Comparison of ENCODE assay signal across 8 cellular contexts in the genomic region with DNA sequence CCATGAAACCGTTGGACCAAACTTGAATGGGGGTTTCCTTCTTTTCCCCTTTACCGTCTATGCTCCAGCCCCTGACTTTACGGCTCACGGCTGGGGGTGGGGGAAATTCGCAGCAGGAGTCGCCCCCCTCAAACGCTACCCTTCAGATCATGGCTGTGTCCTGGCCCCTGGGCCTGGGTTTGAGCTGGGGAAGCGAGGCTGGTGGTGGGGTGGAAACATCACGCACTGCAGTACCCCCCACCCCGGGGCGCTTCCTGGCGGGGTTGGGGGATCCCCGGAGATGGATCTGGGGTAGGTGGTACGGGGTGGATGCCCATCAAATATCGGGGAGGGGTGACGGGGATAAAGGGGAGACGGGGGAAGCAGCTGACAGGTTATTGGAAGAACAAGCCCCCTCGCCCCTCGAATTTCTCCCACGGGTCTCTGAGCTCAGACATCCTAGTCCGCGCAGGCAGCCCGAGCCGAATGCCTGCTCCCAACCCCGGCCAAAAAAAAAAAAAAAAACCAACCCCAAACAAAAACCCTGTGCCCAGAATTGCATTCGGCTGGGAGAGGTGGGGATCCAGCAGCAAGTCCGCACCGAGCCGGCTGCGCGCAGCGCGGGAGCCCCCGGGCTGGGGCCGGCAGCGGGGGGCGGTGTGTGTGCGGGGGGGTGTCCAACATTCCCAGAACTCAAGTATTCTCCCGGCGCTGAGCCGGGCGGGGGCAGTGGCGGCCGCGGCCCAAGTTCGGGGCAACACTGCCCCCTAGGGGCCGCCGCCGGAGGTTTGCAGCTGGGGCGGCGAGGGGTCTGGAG. TPM values are rescaled to one million over a fixed set of nuclear protein-coding genes. Genes with fewer than 3 reads are reported as not detected.
DNase-seq lines count a peak whose midpoint lies in the region; ATAC-seq lines count a peak whose summit lies in the region.

No MANE protein-coding gene starts in this region.

- DNase-seq in COR-L47 (lab: John Stamatoyannopoulos, UW) (peak; percentile 77), Kasumi-1 (lab: John Stamatoyannopoulos, UW) (peak; percentile 62 to 72), SJSA1 (ENCODE audit: low read depth in 1 of 2, low spot score in 2 of 2) (peak; percentile 78 to 79), glomerular visceral epithelial cell (ENCODE audit: extremely low spot score) (peak; percentile 79), occipital lobe (lab: John Stamatoyannopoulos, UW) (peak; percentile 76)
- DNase-seq in activated naive CD4-positive, alpha-beta T cell treated with anti-CD3 and anti-CD28 coated beads, Interleukin-2, amount 50 U/mL, for 72 hours (ENCODE audit: low spot score in 2 of 2), result peak; percentile 78 to 85

- WGBS in thymus, result under 1% methylated on average over 51 of the region's 51 CpGs

- peak overlapping the region in 1 of 2 donors; percentile 79 for H3K27ac Mint-ChIP-seq in activated naive CD4-positive, alpha-beta T cell treated with anti-CD3 and anti-CD28 coated beads, Interleukin-2, amount 50 U/mL, for 72 hours

- H3K9me3 ChIP-seq in SJSA1 (replicated peaks) (no peaks in the 10 kb centered on the region), thymus (ENCODE audit: control insufficient read depth) (no peaks in the 10 kb centered on the region)

- ATAC-seq in GM21423 (IDR thresholded peaks at IDR 0.05; ENCODE audit: unreplicated experiment), result peak; percentile 68
- peak; percentile 71 to 79 for ATAC-seq in activated naive CD4-positive, alpha-beta T cell treated with anti-CD3 and anti-CD28 coated beads, Interleukin-2, amount 50 U/mL, for 72 hours

- H3K4me3 ChIP-seq in SJSA1 (peak overlapping the region; percentile 45), thymus (ENCODE audit: low read length) (peak overlapping the region; percentile 89)

- H3K27me3 ChIP-seq in SJSA1 (replicated peaks), result no peaks in the 10 kb centered on the region
- H3K27me3 ChIP-seq in thymus (ENCODE audit: control insufficient read depth, insufficient read depth), result no peaks in the 10 kb centered on the region

- peaks cover 22% of the 10 kb centered on the region for H3K4me1 ChIP-seq in SJSA1 (replicated peaks)
- peaks cover 39% of the 10 kb centered on the region for H3K4me1 ChIP-seq in thymus (ENCODE audit: control insufficient read depth, insufficient read depth, low read length)

- H3K9me3 Mint-ChIP-seq in activated naive CD4-positive, alpha-beta T cell treated with anti-CD3 and anti-CD28 coated beads, Interleukin-2, amount 50 U/mL, for 72 hours, result no peaks in the 10 kb centered on the region

- no peaks in the 10 kb centered on the region for H3K36me3 Mint-ChIP-seq in activated naive CD4-positive, alpha-beta T cell treated with anti-CD3 and anti-CD28 coated beads, Interleukin-2, amount 50 U/mL, for 72 hours

- H3K36me3 ChIP-seq in SJSA1 (no peaks in the 10 kb centered on the region), thymus (ENCODE audit: control insufficient read depth, insufficient read depth) (no peaks in the 10 kb centered on the region)

- H3K27ac ChIP-seq in SJSA1 (peak overlapping the region; percentile 97), thymus (ENCODE audit: low read depth) (peak overlapping the region; percentile 89)

RNA-seq across cellular contexts. Expression of a gene that starts 59.0 kb away (rescaled TPM):
- 0.85 and 1.3 TPM in 2 replicates for total RNA-seq in SJSA1 (2014; rRNA removed; shearing (Covaris generic))
- total RNA-seq in activated naive CD4-positive, alpha-beta T cell treated with anti-CD3 and anti-CD28 coated beads, Interleukin-2, amount 50 U/mL, for 72 hours, result 1 to 10 TPM; 1.0 to 4.5 TPM
- total RNA-seq in occipital lobe, result 1.9 TPM
- polyA plus RNA-seq in thymus, result 1.2 TPM

Comparison
In these comparisons a context has a peak if more than half of its experiments do, and no peak if none do; other contexts are left out.
1. Peak in every context shown above with its lines: DNase-seq, ATAC-seq, H3K4me3 ChIP-seq and H3K27ac ChIP-seq.